In genomic region chr10:82240408-82240807, GRCh38 we compare ENCODE assay signal across 4 cellular contexts.
"Had no signal": no experiment of that assay in that cellular context is flagged by ENCODE, and none has a peak within 500 bp of the region (broad histone marks: within the 10 kb centered on the region; RNA-seq: fewer than 3 reads in every experiment).

No MANE protein-coding gene starts in this region.

- H3K27ac ChIP-seq: HL-60 had no signal

- ATAC-seq: HepG2, K562 had no signal

- H3K4me3 ChIP-seq: K562 had no signal

- DNase-seq: IMR-90 had no signal
